Comparison of ENCODE assay signal across 8 cellular contexts in the genomic region with DNA sequence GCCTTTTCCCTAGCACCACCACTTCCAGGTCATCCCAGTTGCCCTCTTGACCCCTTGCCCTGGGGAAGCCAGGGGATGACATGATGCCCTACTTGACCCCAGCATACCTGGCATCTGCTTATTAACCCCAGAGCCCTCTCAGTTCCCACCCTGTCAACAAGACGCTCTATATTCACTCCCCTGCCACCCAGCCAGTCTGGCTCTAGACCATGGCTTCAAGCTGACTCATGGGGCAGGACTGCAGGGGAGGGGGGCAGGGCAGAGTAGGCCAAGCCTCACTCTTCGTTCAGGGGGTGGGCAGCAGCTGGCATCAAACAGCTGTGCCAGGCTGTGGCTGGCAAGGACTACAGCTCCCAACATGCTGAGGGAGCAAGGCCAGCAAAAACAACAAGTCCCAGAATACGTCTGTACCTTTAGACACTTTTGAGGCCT. TPM values are rescaled to one million over a fixed set of nuclear protein-coding genes. Genes with fewer than 3 reads are reported as not detected.
DNase-seq lines count a peak whose midpoint lies in the region; ATAC-seq and TF ChIP-seq lines count a peak whose summit lies in the region.

No MANE protein-coding gene starts in this region.

- TF ChIP-seq POLR2A in esophagus muscularis mucosa (IDR thresholded peaks at IDR 0.05; ENCODE audit: low read depth): no peak

- H3K4me3 ChIP-seq in esophagus muscularis mucosa: peak overlapping the region; percentile 66 to 87 (median 83)
- H3K4me3 ChIP-seq in neutrophil (ENCODE audit: low read depth in 1 of 2, low read length in 1 of 2): peak overlapping the region; percentile 10 to 82

- WGBS in esophagus muscularis mucosa: 20% methylated on average over 3 of the region's 3 CpGs

- H3K36me3 ChIP-seq in esophagus muscularis mucosa (peaks cover 17 to 36% (median 34%) of the 10 kb centered on the region in 4 donors), neutrophil (peaks cover 46% of the 10 kb centered on the region)

- intact Hi-C loops in esophagus muscularis mucosa (cut with DNase I): loop anchor here (10.0 kb wide), 1 partner anchor 274 kb away; no protein-coding TSS in a partner anchor

- DNase-seq in EH (ENCODE audit: low read depth) (peak; percentile 68), RKO (ENCODE audit: low spot score) (peak; percentile 51), esophagus muscularis mucosa (ENCODE audit: extremely low spot score) (no peak), NCI-H1048 (lab: John Stamatoyannopoulos, UW) (no peak)
- DNase-seq in stimulated activated CD8-positive, alpha-beta memory T cell treated with anti-CD3 and anti-CD28 coated beads, Interleukin-4, amount 100 ng/mL, for 48 hours: no peak

- ATAC-seq in GM21723 (IDR thresholded peaks at IDR 0.05; ENCODE audit: unreplicated experiment) (no peak), GM18858 (IDR thresholded peaks at IDR 0.05; ENCODE audit: unreplicated experiment) (no peak)

- no peaks in the 10 kb centered on the region for H3K9me3 ChIP-seq in esophagus muscularis mucosa
- H3K9me3 ChIP-seq in neutrophil: no peaks in the 10 kb centered on the region

- no peak for TF ChIP-seq EP300 in esophagus muscularis mucosa (IDR thresholded peaks at IDR 0.05)

- no peaks in the 10 kb centered on the region for H3K27me3 ChIP-seq in esophagus muscularis mucosa
- no peaks in the 10 kb centered on the region for H3K27me3 ChIP-seq in neutrophil

- no peak for TF ChIP-seq CTCF in esophagus muscularis mucosa (IDR thresholded peaks at IDR 0.05)
- no peak for TF ChIP-seq CTCF in neutrophil (IDR thresholded peaks at IDR 0.05)

- peak overlapping the region; percentile 89 to 94 (median 94) for H3K27ac ChIP-seq in esophagus muscularis mucosa (replicated peaks in 1 of 4)
- peak overlapping the region; percentile 98 for H3K27ac ChIP-seq in neutrophil

- H3K4me1 ChIP-seq in esophagus muscularis mucosa: peaks cover 48 to 59% (median 52%) of the 10 kb centered on the region in 4 donors
- peaks cover 61 to 67% of the 10 kb centered on the region in 2 experiments for H3K4me1 ChIP-seq in neutrophil (ENCODE audit: control insufficient read depth in 1 of 2, insufficient read depth in 1 of 2, low read depth in 1 of 2, low read length in 1 of 2)

RNA-seq across cellular contexts. Expression of a gene that starts 5.3 kb away (rescaled TPM):
- 10 to 100 TPM; 16.2 to 26.4 (median 21.7) TPM for total RNA-seq in esophagus muscularis mucosa

RNA-seq across cellular contexts. Expression of a gene that starts 7.4 kb away (rescaled TPM):
- 100 to 1,000 TPM; 108 to 130 (median 123) TPM for total RNA-seq in esophagus muscularis mucosa

RNA-seq across cellular contexts. Expression of a gene that starts 14.0 kb away (rescaled TPM):
- 10 to 100 TPM in 2 of 4 donors, 1 to 10 TPM in 2; 9.1 to 12.5 (median 10.1) TPM for total RNA-seq in esophagus muscularis mucosa

RNA-seq across cellular contexts. Expression of a gene that starts 30.6 kb away (rescaled TPM):
- 1 to 10 TPM; 2.2 to 9.4 (median 4.3) TPM for total RNA-seq in esophagus muscularis mucosa

RNA-seq across cellular contexts. Expression of a gene that starts 37.9 kb away (rescaled TPM):
- 100 to 1,000 TPM; 129 to 185 (median 171) TPM for total RNA-seq in esophagus muscularis mucosa

Comparison
In these comparisons a context has a peak if more than half of its experiments do, and no peak if none do; other contexts are left out.
1. DNase-seq: peak in EH (single experiment) and RKO (single experiment); none in esophagus muscularis mucosa (single experiment), NCI-H1048 (single experiment) and stimulated activated CD8-positive, alpha-beta memory T cell treated with anti-CD3 and anti-CD28 coated beads, Interleukin-4, amount 100 ng/mL, for 48 hours (single experiment).